Comparison of ENCODE assay signal across 8 cellular contexts in the genomic region with DNA sequence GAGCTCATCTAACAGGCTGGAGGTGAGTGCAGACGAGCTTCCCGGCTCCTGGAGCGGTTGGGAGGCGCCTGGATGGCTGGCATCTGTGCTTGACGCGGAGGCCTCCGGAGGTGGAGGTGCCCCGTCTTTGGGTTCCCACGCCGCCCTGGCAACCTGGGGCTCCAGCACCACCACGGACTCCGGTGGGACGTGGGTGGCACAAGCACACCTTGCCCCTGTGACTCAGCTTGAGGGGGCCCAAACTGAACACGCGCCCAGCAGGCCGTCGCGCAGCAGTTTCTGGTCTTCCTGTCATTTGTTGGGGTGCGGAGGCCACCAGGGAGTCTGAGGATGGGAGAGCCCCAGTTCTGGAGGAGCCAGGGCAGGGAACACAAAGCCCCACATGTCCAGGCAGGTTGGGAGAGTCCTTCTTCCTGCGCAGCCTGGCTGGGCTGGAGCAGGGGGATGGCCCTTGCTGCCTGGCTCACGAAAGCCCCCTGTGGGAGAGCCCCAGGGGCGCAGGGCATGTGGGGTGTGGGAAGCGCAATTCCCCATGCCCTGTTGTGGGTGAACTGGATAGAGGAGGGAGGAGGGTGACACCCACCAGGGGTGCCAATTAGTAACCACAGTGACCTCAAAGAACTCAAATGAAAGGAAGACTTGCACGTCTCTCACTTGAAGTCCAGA.
A peak's percentile ranks its signal among the peaks of the same experiment; 100 is the strongest.
DNase-seq lines count a peak whose midpoint lies in the region; ATAC-seq and TF ChIP-seq lines count a peak whose summit lies in the region.

No MANE protein-coding gene starts in this region.

- H3K4me3 Mint-ChIP-seq in activated T-cell treated with anti-CD3 and anti-CD28 coated beads, Interleukin-2, amount 50 U/mL, for 72 hours, result no peak overlapping the region

- intact Hi-C loops in upper lobe of right lung (cut with DNase I) (loop anchor here (10.0 kb wide), 1 partner anchor 764 kb away; no protein-coding TSS in a partner anchor), tibial artery (cut with DNase I; ENCODE audit: low total_unique reads) (no loop called here)

- H3K27me3 ChIP-seq in RWPE2 (ENCODE audit: insufficient read depth, poor library complexity, severe bottlenecking) (no peaks in the 10 kb centered on the region), right atrium auricular region (no peaks in the 10 kb centered on the region), upper lobe of right lung (no peaks in the 10 kb centered on the region), tibial artery (no peaks in the 10 kb centered on the region)

- ATAC-seq in activated T-cell treated with anti-CD3 and anti-CD28 coated beads, Interleukin-2, amount 50 U/mL, for 72 hours (replicated peaks in 1 of 2), result peak; percentile 26 to 37
- ATAC-seq in RWPE2 (ENCODE audit: low read depth), result peak; percentile 19; the same call in 2 of the 3 replicates
- ATAC-seq in upper lobe of right lung, result peak; percentile 61

- H3K9me3 ChIP-seq in RWPE2 (ENCODE audit: severe bottlenecking) (peaks cover 13% of the 10 kb centered on the region), right atrium auricular region (peaks cover 0 to 15% of the 10 kb centered on the region in 2 donors), upper lobe of right lung (no peaks in the 10 kb centered on the region), tibial artery (peaks cover 0 to 61% (median 9%) of the 10 kb centered on the region in 3 donors)

- H3K4me1 ChIP-seq in RWPE2 (ENCODE audit: insufficient read depth, poor library complexity, severe bottlenecking) (no peaks in the 10 kb centered on the region), right atrium auricular region (no peaks in the 10 kb centered on the region), upper lobe of right lung (no peaks in the 10 kb centered on the region), tibial artery (no peaks in the 10 kb centered on the region)

- H3K27ac Mint-ChIP-seq in activated T-cell treated with anti-CD3 and anti-CD28 coated beads, Interleukin-2, amount 50 U/mL, for 72 hours, result no peak overlapping the region

- no peaks in the 10 kb centered on the region for H3K36me3 ChIP-seq in RWPE2 (ENCODE audit: low read depth)
- H3K36me3 ChIP-seq in right atrium auricular region, result no peaks in the 10 kb centered on the region
- no peaks in the 10 kb centered on the region for H3K36me3 ChIP-seq in upper lobe of right lung
- H3K36me3 ChIP-seq in tibial artery, result no peaks in the 10 kb centered on the region

- in situ Hi-C loops in ACHN (cut with HindIII; ENCODE audit: low pct_ligation_motif_present, low pct_unique_long_range_greater_than_20kb, low sequenced_read_pairs), result no loop called here

- H3K4me3 ChIP-seq in RWPE2 (ENCODE audit: severe bottlenecking), result no peak overlapping the region
- no peak overlapping the region for H3K4me3 ChIP-seq in right atrium auricular region
- no peak overlapping the region for H3K4me3 ChIP-seq in upper lobe of right lung
- H3K4me3 ChIP-seq in tibial artery, result no peak overlapping the region

- no peaks in the 10 kb centered on the region for H3K27me3 Mint-ChIP-seq in activated T-cell treated with anti-CD3 and anti-CD28 coated beads, Interleukin-2, amount 50 U/mL, for 72 hours (ENCODE audit: low read depth)

- DNase-seq in activated T-cell treated with anti-CD3 and anti-CD28 coated beads, Interleukin-2, amount 50 U/mL, for 72 hours, result peak in 1 of 2 donors; percentile 5
- no peak for DNase-seq in activated T-cell treated with anti-CD3 and anti-CD28 coated beads for 4 hours
- peak; percentile 89 for DNase-seq in RWPE2 (ENCODE audit: low spot score)
- DNase-seq in right atrium auricular region (ENCODE audit: low spot score), result peak; percentile 56
- DNase-seq in upper lobe of right lung, result peak; percentile 67
- DNase-seq in tibial artery, result no peak
- no peak for DNase-seq in ACHN
- DNase-seq in NCI-H1092 treated with DMSO at 0.1 percent for 48 hours (lab: John Stamatoyannopoulos, UW), result no peak

- TF ChIP-seq CTCF in RWPE2 (IDR thresholded peaks at IDR 0.05; ENCODE audit: poor library complexity, severe bottlenecking), result no peak
- TF ChIP-seq CTCF in right atrium auricular region (IDR thresholded peaks at IDR 0.05), result no peak
- TF ChIP-seq CTCF in upper lobe of right lung (IDR thresholded peaks at IDR 0.05), result no peak
- TF ChIP-seq CTCF in tibial artery (IDR thresholded peaks at IDR 0.05), result no peak

- H3K27ac ChIP-seq in RWPE2 (ENCODE audit: poor library complexity, severe bottlenecking) (no peak overlapping the region), right atrium auricular region (no peak overlapping the region), upper lobe of right lung (no peak overlapping the region), tibial artery (no peak overlapping the region)

- H3K36me3 Mint-ChIP-seq in activated T-cell treated with anti-CD3 and anti-CD28 coated beads, Interleukin-2, amount 50 U/mL, for 72 hours (ENCODE audit: insufficient read depth in 2 of 2), result peaks cover 16 to 26% of the 10 kb centered on the region in 2 donors

- H3K9me3 Mint-ChIP-seq in activated T-cell treated with anti-CD3 and anti-CD28 coated beads, Interleukin-2, amount 50 U/mL, for 72 hours, result peaks cover 16 to 21% of the 10 kb centered on the region in 2 donors

- H3K4me1 Mint-ChIP-seq in activated T-cell treated with anti-CD3 and anti-CD28 coated beads, Interleukin-2, amount 50 U/mL, for 72 hours (ENCODE audit: low read depth), result no peaks in the 10 kb centered on the region

Comparison
In these comparisons a context has a peak if more than half of its experiments do, and no peak if none do; other contexts are left out.
1. DNase-seq: peak in RWPE2 (single experiment), right atrium auricular region (single experiment) and upper lobe of right lung (single experiment); none in activated T-cell treated with anti-CD3 and anti-CD28 coated beads for 4 hours (single experiment), tibial artery (0 of 2), ACHN (single experiment) and NCI-H1092 treated with DMSO at 0.1 percent for 48 hours (single experiment).
2. Peak in every context shown above with its lines, with median percentiles within 50 percentile points of each other: ATAC-seq.